13 cellular contexts compared by ENCODE assay signal in the genomic region with DNA sequence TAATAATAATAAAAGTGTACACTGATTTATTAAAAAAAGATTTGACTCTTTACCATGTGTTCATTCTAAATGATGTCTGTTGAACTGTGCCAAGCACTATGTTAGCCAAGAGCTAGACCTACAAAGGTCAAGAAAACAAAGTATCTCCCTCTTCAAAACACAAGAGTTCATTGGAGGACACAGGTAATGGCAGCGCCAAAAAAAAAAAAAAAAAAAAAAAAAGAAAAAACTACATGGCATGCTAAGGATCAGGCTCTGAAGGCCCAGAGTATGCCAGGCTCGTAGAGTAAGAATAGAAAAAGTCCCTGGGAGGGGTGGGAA. TPM values are rescaled to one million over a fixed set of nuclear protein-coding genes. Genes with fewer than 3 reads are reported as not detected.
DNase-seq lines count a peak whose midpoint lies in the region; ATAC-seq, FAIRE-seq and TF ChIP-seq lines count a peak whose summit lies in the region.
"Had no signal": no experiment of that assay in that cellular context is flagged by ENCODE, and none has a peak within 500 bp of the region (broad histone marks: within the 10 kb centered on the region; RNA-seq: fewer than 3 reads in every experiment).

No MANE protein-coding gene starts in this region.

- no peak overlapping the region for H4K91ac ChIP-seq in H1 (replicated peaks; ENCODE audit: insufficient read length, low read length)

- H2BK120ac ChIP-seq in H1 (replicated peaks; ENCODE audit: low read depth, low read length) = no peak overlapping the region

- POLR2A ChIA-PET in H1 (lab: Charles Lee; ENCODE audit: partially characterized antibody) = interaction anchor here (2.0 kb wide), 1 partner anchor 10 kb away, joined by 6 read pairs; no protein-coding TSS in a partner anchor

- ATAC-seq in aorta (ENCODE audit: low FRiP score) = no peak

- H3K4me1 Mint-ChIP-seq in CD14-positive monocyte (peaks cover 88% of the 10 kb centered on the region), progenitor cell of endocrine pancreas (ENCODE audit: low read depth) (peaks cover 51% of the 10 kb centered on the region)

- no peak for TF ChIP-seq RAD21 in H1 (IDR thresholded peaks at IDR 0.05 in 1 of 2, conservative IDR thresholded peaks at IDR 0.05 in 1 of 2; ENCODE audit: low read depth in 2 of 2, low read length in 2 of 2)

- no peak overlapping the region for H2AFZ ChIP-seq in H1 (ENCODE audit: low read length)

- no peak overlapping the region for H3K9ac ChIP-seq in H1 (replicated peaks in 1 of 4; ENCODE audit: extremely low read depth in 1 of 4, low read depth in 3 of 4, low read length in 3 of 4)

- H3K4me3 ChIP-seq in H1 (ENCODE audit: extremely low read depth in 1 of 4, insufficient read depth in 2 of 4, low read depth in 3 of 4, low read length in 4 of 4) = no peak overlapping the region
- H3K4me3 ChIP-seq in aorta (ENCODE audit: low read length in 2 of 2) = no peak overlapping the region

- no peaks in the 10 kb centered on the region for H3K36me3 ChIP-seq in KOPT-K1 (ENCODE audit: insufficient read depth, low read length)
- no peaks in the 10 kb centered on the region for H3K36me3 ChIP-seq in H1 (ENCODE audit: control insufficient read depth in 2 of 4, insufficient read depth in 4 of 4, low read length in 3 of 4)
- H3K36me3 ChIP-seq in aorta (ENCODE audit: control insufficient read depth in 1 of 2, insufficient read depth in 2 of 2, low read length in 1 of 2) = no peaks in the 10 kb centered on the region

- WGBS in H1 (ENCODE audit: extremely low coverage in 1 of 2, insufficient coverage in 1 of 2, insufficient read length in 1 of 2, insufficient replicate concordance in 2 of 2, low coverage in 1 of 2, low lambda C conversion rate in 2 of 2, missing lambda C conversion rate in 1 of 2), 2 experiments = 83% methylated on average over 1 of the region's 2 CpGs; no CpG with 5 or more reads in 1 of the 2 experiments
- 59 to 62% methylated on average over 2 of the region's 2 CpGs for WGBS in aorta, 2 donors

- CTCF ChIA-PET in H1 (lab: Charles Lee; ENCODE audit: partially characterized antibody) = interaction anchor here (0.9 to 1.6 kb wide), 5 partner anchors 21 to 34 kb away, joined by 3 to 4 read pairs (median 4); no protein-coding TSS in a partner anchor

- no peak overlapping the region for H2BK15ac ChIP-seq in H1 (ENCODE audit: low read length)

- H3K9me3 ChIP-seq in KOPT-K1 (ENCODE audit: insufficient read depth, low read length, poor library complexity, severe bottlenecking) (no peaks in the 10 kb centered on the region), H1 (ENCODE audit: insufficient read depth in 2 of 2, low read depth in 1 of 2, low read length in 1 of 2) (no peaks in the 10 kb centered on the region), aorta (ENCODE audit: control insufficient read depth, low read length) (no peaks in the 10 kb centered on the region)

- intact Hi-C loops in CD14-positive monocyte (cut with micrococcal nuclease) = loop anchor here in 1 of 2 donors (10.0 kb wide), 1 partner anchor 168 kb away; no protein-coding TSS in a partner anchor
- intact Hi-C loops in aorta (cut with DNase I) = loop anchor here (5.0 to 10.0 kb wide), 2 partner anchors 250 to 252 kb away; no protein-coding TSS in a partner anchor

- H3K4me2 ChIP-seq in H1 (ENCODE audit: insufficient read depth in 1 of 2, low read depth in 2 of 2, low read length in 2 of 2) = peak overlapping the region; percentile 23 to 53; a peak in 1 of 4 replicates

- TF ChIP-seq CTCF in CD14-positive monocyte (IDR thresholded peaks at IDR 0.05) (no peak), H1 (IDR thresholded peaks at IDR 0.05; ENCODE audit: control extremely low read depth in 1 of 3, insufficient read depth in 1 of 3, low read depth in 1 of 3, low read length in 3 of 3) (no peak), progenitor cell of endocrine pancreas (IDR thresholded peaks at IDR 0.05; ENCODE audit: unreplicated experiment) (no peak)

- H3K56ac ChIP-seq in H1 (replicated peaks; ENCODE audit: insufficient read length, low read depth, low read length) = no peak overlapping the region

- H3K27ac ChIP-seq in KOPT-K1 (ENCODE audit: low read depth, low read length, poor library complexity, severe bottlenecking) = peak overlapping the region; percentile 69
- no peak overlapping the region for H3K27ac ChIP-seq in H1 (ENCODE audit: low read depth, low read length)
- no peak overlapping the region for H3K27ac ChIP-seq in aorta (ENCODE audit: low read depth in 1 of 2, low read length in 2 of 2)

- no peaks in the 10 kb centered on the region for H3K23me2 ChIP-seq in H1 (ENCODE audit: low read depth, low read length)

- H3K4me1 ChIP-seq in H1 (replicated peaks in 1 of 4; ENCODE audit: control insufficient read depth in 3 of 4, insufficient read depth in 4 of 4, low read length in 3 of 4) (peaks cover 0 to 8% (median 0%) of the 10 kb centered on the region in 4 experiments; a peak in 1 of 7 replicates), aorta (ENCODE audit: control insufficient read depth in 1 of 2, insufficient read depth in 2 of 2, low read length in 2 of 2) (no peaks in the 10 kb centered on the region)

- H4K20me1 ChIP-seq in H1 (replicated peaks in 1 of 2; ENCODE audit: control insufficient read depth in 1 of 2, insufficient read depth in 2 of 2, low read length in 2 of 2) = peaks cover 2 to 3% of the 10 kb centered on the region in 2 experiments

- H3K14ac ChIP-seq in H1 (ENCODE audit: insufficient read length) = no peak overlapping the region

- TF ChIP-seq EP300 in H1 (IDR thresholded peaks at IDR 0.05; ENCODE audit: borderline replicate concordance in 1 of 2, low read depth in 2 of 2, low read length in 2 of 2) = no peak

- 0 out of 4 replicates have a peak, but pooled peaks cover 0 to 4% of the 10 kb centered on the region in 2 experiments for H3K79me2 ChIP-seq in H1 (ENCODE audit: control insufficient read depth in 1 of 2, insufficient read depth in 2 of 2, low read length in 2 of 2)

- H3K9me3 Mint-ChIP-seq in CD14-positive monocyte = no peaks in the 10 kb centered on the region
- H3K9me3 Mint-ChIP-seq in progenitor cell of endocrine pancreas (ENCODE audit: low read depth) = no peaks in the 10 kb centered on the region

- H3K27me3 Mint-ChIP-seq in CD14-positive monocyte (ENCODE audit: low read depth in 3 of 3) (peaks cover 0 to 6% (median 0%) of the 10 kb centered on the region in 3 donors), progenitor cell of endocrine pancreas (no peaks in the 10 kb centered on the region)

- H3K23ac ChIP-seq in H1 (ENCODE audit: insufficient read length) = no peak overlapping the region

- H2BK12ac ChIP-seq in H1 (ENCODE audit: low read depth, low read length) = no peak overlapping the region

- no peak overlapping the region for H2BK5ac ChIP-seq in H1 (ENCODE audit: low read depth, low read length)

- H3K27me3 ChIP-seq in H1 (replicated peaks in 1 of 4; ENCODE audit: control insufficient read depth in 3 of 4, extremely low read depth in 1 of 4, insufficient read depth in 3 of 4, low read length in 3 of 4) (no peaks in the 10 kb centered on the region), aorta (ENCODE audit: control insufficient read depth in 1 of 2, insufficient read depth in 2 of 2, low read length in 1 of 2) (no peaks in the 10 kb centered on the region)

- DNase-seq in CD14-positive monocyte (ENCODE audit: low spot score) (no peak), H1 (ENCODE audit: low read depth in 1 of 2, low spot score in 2 of 2) (no peak), progenitor cell of endocrine pancreas (ENCODE audit: low spot score, unreplicated experiment) (no peak), NCI-H2107 treated with DMSO at 0.1 percent for 48 hours (lab: John Stamatoyannopoulos, UW; ENCODE audit: unreplicated experiment) (no peak), HPDE6-E6E7 (ENCODE audit: extremely low spot score) (no peak), aorta (no peak), NCI-H1048 (lab: John Stamatoyannopoulos, UW) (no peak)
- DNase-seq: C1 segment of cervical spinal cord, GDM1, NCI-H345 had no signal

- no peak overlapping the region for H4K5ac ChIP-seq in H1 (ENCODE audit: insufficient read length, low read depth, low read length)

- H3K4ac ChIP-seq in H1 (replicated peaks; ENCODE audit: insufficient read length, low read depth, low read length) = no peak overlapping the region

- H3K27ac Mint-ChIP-seq in CD14-positive monocyte = peak overlapping the region; percentile 94 to 98 (median 97)
- H3K27ac Mint-ChIP-seq in progenitor cell of endocrine pancreas = peak overlapping the region; percentile 39

- FAIRE-seq in H1 (lab: Jason Lieb, UNC) = no peak
- FAIRE-seq: RCC 7860, TTC549 had no signal

- H3K36me3 Mint-ChIP-seq in CD14-positive monocyte (peaks cover 22 to 35% of the 10 kb centered on the region in 2 donors), progenitor cell of endocrine pancreas (ENCODE audit: insufficient read depth) (no peaks in the 10 kb centered on the region)

- H2BK20ac ChIP-seq in H1 (ENCODE audit: low read length) = no peak overlapping the region

- TF ChIP-seq POLR2A in H1 (IDR thresholded peaks at IDR 0.05; ENCODE audit: control extremely low read depth in 1 of 2, low read depth in 2 of 2, low read length in 2 of 2) = no peak

- H4K8ac ChIP-seq in H1 (ENCODE audit: extremely low read depth, insufficient read depth, low read length) = no peak overlapping the region

- H3K79me1 ChIP-seq in H1 (ENCODE audit: low read depth, low read length) = no peaks in the 10 kb centered on the region; the same call in 1 of the 2 replicates

- H2AK5ac ChIP-seq in H1 (ENCODE audit: low read depth, low read length) = no peak overlapping the region

- H3K18ac ChIP-seq in H1 (ENCODE audit: extremely low read depth, low read length) = no peak overlapping the region

- peak overlapping the region in 1 of 2 donors; percentile 72 for H3K4me3 Mint-ChIP-seq in CD14-positive monocyte
- H3K4me3 Mint-ChIP-seq in progenitor cell of endocrine pancreas (ENCODE audit: low read depth) = no peak overlapping the region

TF ChIP-seq in H1, 55 proteins besides CTCF, POLR2A, EP300 and RAD21 (continues in another document):
- TF ChIP-seq SIN3A (conservative IDR thresholded peaks at IDR 0.05 in 1 of 2, IDR thresholded peaks at IDR 0.05 in 1 of 2; ENCODE audit: low read depth in 1 of 2, low read length in 2 of 2) (no peak), CHD1 (IDR thresholded peaks at IDR 0.05; ENCODE audit: low read depth, low read length) (no peak)

RNA-seq across cellular contexts. Expression of a gene that starts 35.2 kb away (rescaled TPM):
- polyA plus RNA-seq in CD14-positive monocyte (10 to 100 TPM; 68.6 to 80.9 TPM), H1 (2011; rRNA removed) (12.8 and 13.8 TPM in 2 replicates), aorta (10 to 100 TPM; 20.3 to 20.4 TPM)
- 14.7 and 14.8 TPM in 2 replicates for total RNA-seq in H1 (2021; fragmentation: NEBNext Ultra II Directional; extraction: Animal tissue kit (Norgen Biotek cat#: 25700))
- 14.2 TPM for polyA plus RNA-seq in H1 (2011; cell fraction: cytosol; rRNA removed)
- polyA plus RNA-seq in H1 (2011; cell fraction: nucleus; rRNA removed) = 40.9 TPM
- 10.4 to 15.6 TPM (median 10.9 TPM) in 4 replicates for polyA plus RNA-seq in H1 (2012, experiment 1 of 2)
- 4.7 TPM for polyA plus RNA-seq in H1 (2012, experiment 2 of 2)
- polyA plus RNA-seq in H1 (2013, experiment 1 of 2) = 9.9 TPM
- polyA plus RNA-seq in H1 (2013, experiment 2 of 2) = 9.8 TPM
- 16.3 and 17.5 TPM in 2 replicates for polyA minus RNA-seq in H1 (2011; rRNA and poly(A)+ RNA removed)
- 12.4 TPM for polyA minus RNA-seq in H1 (2011; cell fraction: cytosol; rRNA and poly(A)+ RNA removed)
- 20.9 TPM for polyA minus RNA-seq in H1 (2011; cell fraction: nucleus; rRNA and poly(A)+ RNA removed)
- total RNA-seq in progenitor cell of endocrine pancreas (30.1 and 33.3 TPM in 2 replicates), aorta (10 to 100 TPM; 45.0 to 66.8 TPM)
